1 cellular context compared by ENCODE assay signal in genomic region chr1:11842154-11843041, GRCh38.
TF ChIP-seq lines count a peak whose summit lies in the region.

No MANE protein-coding gene starts in this region.

TF ChIP-seq in GM12878, 131 proteins besides CTCF, POLR2A, EP300 and RAD21:
- TF ChIP-seq PKNOX1 (IDR thresholded peaks at IDR 0.05) (no peak), USF1 (IDR thresholded peaks at IDR 0.05; ENCODE audit: borderline replicate concordance, extremely low read length, insufficient read depth, low read depth, low read length) (peak; percentile 58)
